ENCODE assay signal across 10 cellular contexts in genomic region chr15:43912991-43913927, GRCh38.
DNase-seq lines count a peak whose midpoint lies in the region; TF ChIP-seq lines count a peak whose summit lies in the region.
"Had no signal": no experiment of that assay in that cellular context is flagged by ENCODE, and none has a peak within 500 bp of the region (broad histone marks: within the 10 kb centered on the region; RNA-seq: fewer than 3 reads in every experiment).

No MANE protein-coding gene starts in this region.

- H3K4me1 ChIP-seq in skeletal muscle satellite cell (ENCODE audit: control insufficient read depth, insufficient read depth, low read length) (peaks cover 35% of the 10 kb centered on the region), prostate gland (replicated peaks) (no peaks in the 10 kb centered on the region)

- no peak overlapping the region for H3K27ac ChIP-seq in prostate gland

- H3K36me3 ChIP-seq in skeletal muscle satellite cell (ENCODE audit: insufficient read depth, low read length) (no peaks in the 10 kb centered on the region), prostate gland (no peaks in the 10 kb centered on the region)

- in situ Hi-C loops in SK-MEL-5 (cut with HindIII; ENCODE audit: low pct_unique_long_range_greater_than_20kb, low sequenced_read_pairs) (no loop called here), GM13977 (cut with MboI; ENCODE audit: low pct_unique_long_range_greater_than_20kb, low sequenced_read_pairs, unreplicated experiment) (no loop called here)

- H3K27me3 ChIP-seq in skeletal muscle satellite cell (ENCODE audit: control insufficient read depth, insufficient read depth, low read length), result no peaks in the 10 kb centered on the region
- H3K27me3 ChIP-seq in prostate gland (replicated peaks; ENCODE audit: insufficient read depth), result no peaks in the 10 kb centered on the region

- no peak for TF ChIP-seq POLR2A in prostate gland (IDR thresholded peaks at IDR 0.05)

- 58% methylated on average over 4 of the region's 4 CpGs for WGBS in prostate gland

- TF ChIP-seq CTCF in GM13977 (IDR thresholded peaks at IDR 0.05; ENCODE audit: extremely low read depth, insufficient read depth, missing control alignments) (no peak), prostate gland (IDR thresholded peaks at IDR 0.05) (no peak)

- intact Hi-C loops in prostate gland (cut with DNase I), result no loop called here

- H3K9me3 ChIP-seq in skeletal muscle satellite cell (replicated peaks; ENCODE audit: low read length) (no peaks in the 10 kb centered on the region), prostate gland (no peaks in the 10 kb centered on the region)

- H3K4me3 ChIP-seq in skeletal muscle satellite cell (ENCODE audit: low read length) (no peak overlapping the region), prostate gland (no peak overlapping the region)

- H3K9ac ChIP-seq in skeletal muscle satellite cell (ENCODE audit: low read depth, low read length), result peak overlapping the region; percentile 48

- H3K4me2 ChIP-seq in skeletal muscle satellite cell (ENCODE audit: low read length), result peak overlapping the region; percentile 43

- DNase-seq in H4 (ENCODE audit: low spot score) (peak; percentile 91), SK-MEL-5 (ENCODE audit: low read depth, low spot score) (peak; percentile 89), glomerular visceral epithelial cell (ENCODE audit: extremely low spot score) (peak; percentile 97), DMS 273 (lab: John Stamatoyannopoulos, UW; ENCODE audit: unreplicated experiment) (no peak), GM13977 (ENCODE audit: low spot score) (no peak), D341Med (ENCODE audit: low spot score) (no peak), prostate gland (ENCODE audit: low spot score) (no peak)
- DNase-seq: kidney, NCI-H187 had no signal

Comparison
In these comparisons a context has a peak if more than half of its experiments do, and no peak if none do; other contexts are left out.
1. DNase-seq: peak in H4 (single experiment), SK-MEL-5 (single experiment) and glomerular visceral epithelial cell (single experiment); none in DMS 273 (single experiment), GM13977 (single experiment), D341Med (single experiment) and prostate gland (single experiment).